Comparison of ENCODE assay signal across 8 cellular contexts in the genomic region with DNA sequence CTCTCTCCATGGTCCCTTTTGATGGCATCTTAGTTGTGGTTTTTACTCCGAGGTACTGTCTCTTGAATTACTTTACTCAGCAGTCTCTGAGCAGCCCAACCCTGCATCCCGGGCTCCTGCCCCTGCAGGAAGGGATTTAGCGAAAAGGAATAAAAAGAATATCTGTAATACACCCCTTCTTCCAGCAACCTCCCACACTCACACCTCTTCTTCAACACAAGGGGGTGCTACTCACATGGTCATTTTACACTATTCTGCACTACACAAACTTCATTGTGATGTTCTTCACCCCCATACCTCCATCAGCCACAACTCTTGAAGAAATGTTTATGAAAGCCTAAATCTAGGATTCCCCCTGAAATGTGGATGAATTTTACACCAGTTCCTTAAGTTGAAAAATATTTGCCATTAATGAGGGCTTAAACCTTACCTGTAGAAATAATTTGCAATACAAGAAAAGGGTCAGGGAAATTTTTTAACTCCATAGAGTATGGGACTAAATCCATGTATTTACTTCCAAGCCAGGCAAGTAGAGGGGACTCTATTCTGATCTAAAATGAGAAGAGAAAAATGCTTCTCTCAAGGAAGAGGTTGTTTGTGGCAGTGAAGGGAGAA. TPM values are rescaled to one million over a fixed set of nuclear protein-coding genes. Genes with fewer than 3 reads are reported as not detected.
DNase-seq lines count a peak whose midpoint lies in the region; ATAC-seq lines count a peak whose summit lies in the region.

No MANE protein-coding gene starts in this region.

- H3K27me3 Mint-ChIP-seq in activated T-helper 1 cell treated with anti-CD3 and anti-CD28 coated beads, Interleukin-12 subunit alpha, Interleukin-12 subunit beta, Interleukin-2, Interleukin-4 antibody, amounts not matched to agents 30 ng/mL and 10 ng/mL and 1 ng/mL, durations not matched to agents 14 hours and 24 hours and 36 hours (ENCODE audit: insufficient read depth): peaks cover 20% of the 10 kb centered on the region

- peak; percentile 90 for ATAC-seq in HG03354 (IDR thresholded peaks at IDR 0.05; ENCODE audit: poor library complexity, severe bottlenecking, unreplicated experiment)

- H3K9me3 Mint-ChIP-seq in activated T-helper 1 cell treated with anti-CD3 and anti-CD28 coated beads, Interleukin-12 subunit alpha, Interleukin-12 subunit beta, Interleukin-2, Interleukin-4 antibody, amounts not matched to agents 30 ng/mL and 10 ng/mL and 1 ng/mL, durations not matched to agents 14 hours and 24 hours and 36 hours: no peaks in the 10 kb centered on the region

- H3K4me3 Mint-ChIP-seq in activated T-helper 1 cell treated with anti-CD3 and anti-CD28 coated beads, Interleukin-12 subunit alpha, Interleukin-12 subunit beta, Interleukin-2, Interleukin-4 antibody, amounts not matched to agents 30 ng/mL and 10 ng/mL and 1 ng/mL, durations not matched to agents 14 hours and 24 hours and 36 hours: no peak overlapping the region

- no peak overlapping the region for H3K27ac Mint-ChIP-seq in activated T-helper 1 cell treated with anti-CD3 and anti-CD28 coated beads, Interleukin-12 subunit alpha, Interleukin-12 subunit beta, Interleukin-2, Interleukin-4 antibody, amounts not matched to agents 30 ng/mL and 10 ng/mL and 1 ng/mL, durations not matched to agents 14 hours and 24 hours and 36 hours

- H3K4me1 Mint-ChIP-seq in activated T-helper 1 cell treated with anti-CD3 and anti-CD28 coated beads, Interleukin-12 subunit alpha, Interleukin-12 subunit beta, Interleukin-2, Interleukin-4 antibody, amounts not matched to agents 30 ng/mL and 10 ng/mL and 1 ng/mL, durations not matched to agents 14 hours and 24 hours and 36 hours (ENCODE audit: low read depth): peaks cover 20% of the 10 kb centered on the region

- DNase-seq in DMS153 (lab: John Stamatoyannopoulos, UW) (peak; percentile 17), GM19240 (ENCODE audit: insufficient read length, low spot score) (peak; percentile 35), NCI-H526 (lab: John Stamatoyannopoulos, UW) (peak; percentile 34 to 62), head of caudate nucleus (peak in 24 of 42 donors; percentile 10 to 75 (median 37)), pulmonary artery endothelial cell (ENCODE audit: low read depth, low spot score) (peak; percentile 39), cerebellar nuclear complex (lab: John Stamatoyannopoulos, UW) (no peak)
- peak; percentile 24 for DNase-seq in activated T-helper 1 cell treated with anti-CD3 and anti-CD28 coated beads, Interleukin-12 subunit alpha, Interleukin-12 subunit beta, Interleukin-2, Interleukin-4 antibody, amounts not matched to agents 30 ng/mL and 10 ng/mL and 1 ng/mL, durations not matched to agents 14 hours and 24 hours and 36 hours (ENCODE audit: low spot score)

- H3K36me3 Mint-ChIP-seq in activated T-helper 1 cell treated with anti-CD3 and anti-CD28 coated beads, Interleukin-12 subunit alpha, Interleukin-12 subunit beta, Interleukin-2, Interleukin-4 antibody, amounts not matched to agents 30 ng/mL and 10 ng/mL and 1 ng/mL, durations not matched to agents 14 hours and 24 hours and 36 hours (ENCODE audit: low read depth): no peaks in the 10 kb centered on the region

- intact Hi-C loops in activated T-helper 1 cell treated with anti-CD3 and anti-CD28 coated beads, Interleukin-12 subunit alpha, Interleukin-12 subunit beta, Interleukin-2, Interleukin-4 antibody, amounts not matched to agents 30 ng/mL and 10 ng/mL and 1 ng/mL, durations not matched to agents 14 hours and 24 hours and 36 hours (cut with micrococcal nuclease): loop anchor here (1.0 to 5.0 kb wide), 5 partner anchors 58 to 327 kb away; no protein-coding TSS in a partner anchor
- intact Hi-C loops in head of caudate nucleus (cut with DNase I): loop anchor here (5.0 to 10.0 kb wide), 2 partner anchors 213 to 311 kb away; no protein-coding TSS in a partner anchor

RNA-seq across cellular contexts. Expression of a gene that starts 26.0 kb away (rescaled TPM):
- total RNA-seq in activated T-helper 1 cell treated with anti-CD3 and anti-CD28 coated beads, Interleukin-12 subunit alpha, Interleukin-12 subunit beta, Interleukin-2, Interleukin-4 antibody, amounts not matched to agents 30 ng/mL and 10 ng/mL and 1 ng/mL, durations not matched to agents 14 hours and 24 hours and 36 hours: not detected in 2 replicates
- total RNA-seq in pulmonary artery endothelial cell: not detected in 2 replicates

RNA-seq across cellular contexts. Expression of a gene that starts 58.8 kb away (rescaled TPM):
- 73.0 and 77.3 TPM in 2 replicates for total RNA-seq in activated T-helper 1 cell treated with anti-CD3 and anti-CD28 coated beads, Interleukin-12 subunit alpha, Interleukin-12 subunit beta, Interleukin-2, Interleukin-4 antibody, amounts not matched to agents 30 ng/mL and 10 ng/mL and 1 ng/mL, durations not matched to agents 14 hours and 24 hours and 36 hours
- 89.9 and 123 TPM in 2 replicates for total RNA-seq in pulmonary artery endothelial cell

Comparison
In these comparisons a context has a peak if more than half of its experiments do, and no peak if none do; other contexts are left out.
1. DNase-seq: peak in DMS153 (single experiment), GM19240 (single experiment), NCI-H526 (2 of 2), activated T-helper 1 cell treated with anti-CD3 and anti-CD28 coated beads, Interleukin-12 subunit alpha, Interleukin-12 subunit beta, Interleukin-2, Interleukin-4 antibody, amounts not matched to agents 30 ng/mL and 10 ng/mL and 1 ng/mL, durations not matched to agents 14 hours and 24 hours and 36 hours (single experiment), head of caudate nucleus (24 of 42) and pulmonary artery endothelial cell (single experiment); none in cerebellar nuclear complex (0 of 2).